10 cellular contexts compared by ENCODE assay signal in the genomic region with DNA sequence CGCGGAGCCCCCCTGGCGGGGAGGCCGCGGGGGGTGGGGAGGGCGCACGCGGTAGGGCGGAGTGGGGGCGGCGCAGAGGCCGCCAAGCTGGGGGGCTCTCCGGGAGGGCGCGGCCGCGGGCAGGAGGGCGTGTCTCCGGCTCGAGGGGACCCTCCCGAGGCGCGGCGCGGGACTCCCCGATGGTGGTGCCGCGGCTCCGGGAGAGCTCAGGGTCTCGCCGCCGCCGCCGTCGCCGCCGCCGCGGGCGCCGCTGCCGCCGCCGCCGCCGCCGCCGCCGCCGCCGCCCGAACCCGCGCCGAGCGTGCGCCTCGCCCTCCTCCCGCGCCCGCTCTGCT. TPM values are rescaled to one million over a fixed set of nuclear protein-coding genes. Genes with fewer than 3 reads are reported as not detected.
DNase-seq lines count a peak whose midpoint lies in the region; ATAC-seq, FAIRE-seq and TF ChIP-seq lines count a peak whose summit lies in the region.
"Had no signal": no experiment of that assay in that cellular context is flagged by ENCODE, and none has a peak within 500 bp of the region (broad histone marks: within the 10 kb centered on the region; RNA-seq: fewer than 3 reads in every experiment).

A gene (plus strand): TSS at position 314 of the 335 bp plus-strand sequence. CDS start 27 bp downstream, outside the sequence.

- H3K9me3 ChIP-seq in HUES48 (ENCODE audit: control insufficient read depth, insufficient read depth, low read length): no peaks in the 10 kb centered on the region

- H3K27me3 Mint-ChIP-seq in osteocyte (ENCODE audit: unreplicated experiment): peaks cover 78% of the 10 kb centered on the region
- peaks cover 54% of the 10 kb centered on the region for H3K27me3 Mint-ChIP-seq in activated CD8-positive, alpha-beta memory T cell treated with anti-CD3 and anti-CD28 coated beads, Interleukin-2, amount 10 ng/mL, durations not matched to agents 7 days and 5 days

- peaks cover 19% of the 10 kb centered on the region for H3K4me1 ChIP-seq in HUES48 (ENCODE audit: control insufficient read depth, insufficient read depth, low read length)

- H3K4me3 ChIP-seq in HUES48 (ENCODE audit: low read depth, low read length) (peak within 1 kb of the TSS; percentile 73), epithelial cell of proximal tubule (ENCODE audit: low read depth, low read length) (peak within 1 kb of the TSS; percentile 30)

- H3K27me3 ChIP-seq in HUES48 (ENCODE audit: control insufficient read depth, insufficient read depth, low read length): peaks cover 66% of the 10 kb centered on the region

- ATAC-seq in activated CD8-positive, alpha-beta memory T cell treated with anti-CD3 and anti-CD28 coated beads, Interleukin-2, amount 10 ng/mL, durations not matched to agents 7 days and 5 days: no peak

- no peaks in the 10 kb centered on the region for H3K36me3 Mint-ChIP-seq in osteocyte (ENCODE audit: unreplicated experiment)
- H3K36me3 Mint-ChIP-seq in activated CD8-positive, alpha-beta memory T cell treated with anti-CD3 and anti-CD28 coated beads, Interleukin-2, amount 10 ng/mL, durations not matched to agents 7 days and 5 days: no peaks in the 10 kb centered on the region

- peak within 1 kb of the TSS; percentile 34; the same call in 1 of the 2 replicates for H3K9ac ChIP-seq in HUES48 (ENCODE audit: low read depth, low read length)

- no peak for TF ChIP-seq POLR2A in GM12891 (IDR thresholded peaks at IDR 0.05; ENCODE audit: low read depth, low read length)

- H3K9me3 Mint-ChIP-seq in osteocyte (ENCODE audit: unreplicated experiment): no peaks in the 10 kb centered on the region
- no peaks in the 10 kb centered on the region for H3K9me3 Mint-ChIP-seq in activated CD8-positive, alpha-beta memory T cell treated with anti-CD3 and anti-CD28 coated beads, Interleukin-2, amount 10 ng/mL, durations not matched to agents 7 days and 5 days (ENCODE audit: low read depth)

- H3K27ac ChIP-seq in 22Rv1: peak within 1 kb of the TSS; percentile 50
- H3K27ac ChIP-seq in HUES48 (ENCODE audit: low read depth, low read length): no peak within 1 kb of the TSS

- no peak for FAIRE-seq in GM12891 (lab: Jason Lieb, UNC)

- H3K27ac Mint-ChIP-seq in osteocyte (ENCODE audit: unreplicated experiment): no peak within 1 kb of the TSS
- H3K27ac Mint-ChIP-seq in activated CD8-positive, alpha-beta memory T cell treated with anti-CD3 and anti-CD28 coated beads, Interleukin-2, amount 10 ng/mL, durations not matched to agents 7 days and 5 days: no peak within 1 kb of the TSS

- CTCF ChIA-PET in activated CD8-positive, alpha-beta memory T cell treated with anti-CD3 and anti-CD28 coated beads, Interleukin-2, amount 10 ng/mL, durations not matched to agents 7 days and 5 days (lab: Charles Lee): no interaction called here

- peaks cover 23% of the 10 kb centered on the region for H3K4me1 Mint-ChIP-seq in osteocyte (ENCODE audit: unreplicated experiment)
- H3K4me1 Mint-ChIP-seq in activated CD8-positive, alpha-beta memory T cell treated with anti-CD3 and anti-CD28 coated beads, Interleukin-2, amount 10 ng/mL, durations not matched to agents 7 days and 5 days: peaks cover 3% of the 10 kb centered on the region

- TF ChIP-seq CTCF in 22Rv1 (IDR thresholded peaks at IDR 0.05): no peak
- TF ChIP-seq CTCF in epithelial cell of proximal tubule (conservative IDR thresholded peaks at IDR 0.05; ENCODE audit: low read depth, low read length): no peak
- no peak for TF ChIP-seq CTCF in osteocyte (IDR thresholded peaks at IDR 0.05)

- peaks cover 1% of the 10 kb centered on the region; the same call in 1 of the 2 replicates for H3K36me3 ChIP-seq in HUES48 (ENCODE audit: control insufficient read depth, insufficient read depth, low read length)

- no peak for DNase-seq in epithelial cell of proximal tubule (ENCODE audit: low read depth)
- DNase-seq in osteocyte (ENCODE audit: extremely low spot score, unreplicated experiment): no peak
- DNase-seq in GM12891 (ENCODE audit: insufficient read length, low spot score): no peak
- no peak for DNase-seq in activated CD8-positive, alpha-beta memory T cell treated with anti-CD3 and anti-CD28 coated beads, Interleukin-2, amount 10 ng/mL, durations not matched to agents 7 days and 5 days
- DNase-seq in central memory CD4-positive, alpha-beta T cell: no peak
- no peak for DNase-seq in T-helper 2 cell
- DNase-seq: effector CD8-positive, alpha-beta T cell; midbrain had no signal

- H3K4me3 Mint-ChIP-seq in osteocyte (ENCODE audit: unreplicated experiment): peak within 1 kb of the TSS; percentile 73
- no peak within 1 kb of the TSS for H3K4me3 Mint-ChIP-seq in activated CD8-positive, alpha-beta memory T cell treated with anti-CD3 and anti-CD28 coated beads, Interleukin-2, amount 10 ng/mL, durations not matched to agents 7 days and 5 days

TF ChIP-seq in GM12891, 5 proteins besides CTCF, POLR2A, EP300 and RAD21:
- no peak for TF ChIP-seq PAX5 (IDR thresholded peaks at IDR 0.05; ENCODE audit: insufficient read depth, low read length, severe bottlenecking)
- no peak for TF ChIP-seq TAF1 (IDR thresholded peaks at IDR 0.05; ENCODE audit: low read depth, low read length)
- no peak for TF ChIP-seq POU2F2 (IDR thresholded peaks at IDR 0.05; ENCODE audit: low read depth, low read length)
- no peak for TF ChIP-seq POLR2AphosphoS5 (IDR thresholded peaks at IDR 0.05; ENCODE audit: low read depth, low read length)
- no peak for TF ChIP-seq SPI1 (IDR thresholded peaks at IDR 0.05; ENCODE audit: low read depth, low read length)

RNA-seq across cellular contexts. Expression of the gene that starts here (rescaled TPM):
- total RNA-seq in epithelial cell of proximal tubule: 0.06 TPM in 1 of 2 replicates, not detected in the other
- 0.05 and 0.16 TPM in 2 replicates for total RNA-seq in osteocyte
- not detected for polyA plus RNA-seq in GM12891 (2012; ENCODE audit: low read depth, missing spikeins)
- total RNA-seq in activated CD8-positive, alpha-beta memory T cell treated with anti-CD3 and anti-CD28 coated beads, Interleukin-2, amount 10 ng/mL, durations not matched to agents 7 days and 5 days: not detected
